In the genomic region with DNA sequence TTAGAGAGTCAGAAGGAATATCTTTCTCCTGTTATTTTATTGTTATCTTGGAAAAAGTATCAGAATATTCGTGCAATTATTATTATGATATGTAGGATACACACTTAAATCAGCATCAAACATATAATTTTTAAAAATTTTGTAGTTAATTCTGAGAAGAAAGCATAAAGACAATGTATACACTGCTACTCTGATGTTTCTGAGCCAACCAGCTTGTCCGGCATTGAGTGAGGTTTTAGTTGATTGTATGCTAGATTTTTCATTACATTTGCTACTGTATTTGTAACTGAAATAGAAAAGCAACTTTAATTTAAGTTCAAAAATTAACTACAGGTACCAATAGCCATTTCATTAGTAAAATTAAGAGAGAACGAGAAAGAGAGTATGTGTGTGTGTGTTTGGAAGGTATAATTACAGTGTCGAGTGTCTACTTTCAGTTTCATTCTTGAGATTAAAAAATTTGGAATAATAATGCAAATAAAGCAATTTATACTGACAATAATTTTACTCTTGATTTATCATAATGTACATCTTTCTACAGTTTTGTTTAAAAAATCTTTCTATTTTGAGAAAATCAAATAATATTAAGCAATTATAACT, we compare ENCODE assay signal across 1 cellular context.
TF ChIP-seq lines count a peak whose summit lies in the region.

No MANE protein-coding gene starts in this region.

TF ChIP-seq in GM23338, 12 proteins besides CTCF, POLR2A, EP300 and RAD21 (continued from another document):
- TF ChIP-seq, protein P1, sequence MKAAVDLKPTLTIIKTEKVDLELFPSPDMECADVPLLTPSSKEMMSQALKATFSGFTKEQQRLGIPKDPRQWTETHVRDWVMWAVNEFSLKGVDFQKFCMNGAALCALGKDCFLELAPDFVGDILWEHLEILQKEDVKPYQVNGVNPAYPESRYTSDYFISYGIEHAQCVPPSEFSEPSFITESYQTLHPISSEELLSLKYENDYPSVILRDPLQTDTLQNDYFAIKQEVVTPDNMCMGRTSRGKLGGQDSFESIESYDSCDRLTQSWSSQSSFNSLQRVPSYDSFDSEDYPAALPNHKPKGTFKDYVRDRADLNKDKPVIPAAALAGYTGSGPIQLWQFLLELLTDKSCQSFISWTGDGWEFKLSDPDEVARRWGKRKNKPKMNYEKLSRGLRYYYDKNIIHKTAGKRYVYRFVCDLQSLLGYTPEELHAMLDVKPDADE (IDR thresholded peaks at IDR 0.05) = no peak
- no peak for TF ChIP-seq NANOG (IDR thresholded peaks at IDR 0.05; ENCODE audit: borderline replicate concordance)
- TF ChIP-seq EZH2phosphoT487 (IDR thresholded peaks at IDR 0.05; ENCODE audit: unreplicated experiment) = no peak
- TF ChIP-seq ZNF114 (CRISPR knock-in tag; IDR thresholded peaks at IDR 0.05) = no peak
- TF ChIP-seq, protein P2, sequence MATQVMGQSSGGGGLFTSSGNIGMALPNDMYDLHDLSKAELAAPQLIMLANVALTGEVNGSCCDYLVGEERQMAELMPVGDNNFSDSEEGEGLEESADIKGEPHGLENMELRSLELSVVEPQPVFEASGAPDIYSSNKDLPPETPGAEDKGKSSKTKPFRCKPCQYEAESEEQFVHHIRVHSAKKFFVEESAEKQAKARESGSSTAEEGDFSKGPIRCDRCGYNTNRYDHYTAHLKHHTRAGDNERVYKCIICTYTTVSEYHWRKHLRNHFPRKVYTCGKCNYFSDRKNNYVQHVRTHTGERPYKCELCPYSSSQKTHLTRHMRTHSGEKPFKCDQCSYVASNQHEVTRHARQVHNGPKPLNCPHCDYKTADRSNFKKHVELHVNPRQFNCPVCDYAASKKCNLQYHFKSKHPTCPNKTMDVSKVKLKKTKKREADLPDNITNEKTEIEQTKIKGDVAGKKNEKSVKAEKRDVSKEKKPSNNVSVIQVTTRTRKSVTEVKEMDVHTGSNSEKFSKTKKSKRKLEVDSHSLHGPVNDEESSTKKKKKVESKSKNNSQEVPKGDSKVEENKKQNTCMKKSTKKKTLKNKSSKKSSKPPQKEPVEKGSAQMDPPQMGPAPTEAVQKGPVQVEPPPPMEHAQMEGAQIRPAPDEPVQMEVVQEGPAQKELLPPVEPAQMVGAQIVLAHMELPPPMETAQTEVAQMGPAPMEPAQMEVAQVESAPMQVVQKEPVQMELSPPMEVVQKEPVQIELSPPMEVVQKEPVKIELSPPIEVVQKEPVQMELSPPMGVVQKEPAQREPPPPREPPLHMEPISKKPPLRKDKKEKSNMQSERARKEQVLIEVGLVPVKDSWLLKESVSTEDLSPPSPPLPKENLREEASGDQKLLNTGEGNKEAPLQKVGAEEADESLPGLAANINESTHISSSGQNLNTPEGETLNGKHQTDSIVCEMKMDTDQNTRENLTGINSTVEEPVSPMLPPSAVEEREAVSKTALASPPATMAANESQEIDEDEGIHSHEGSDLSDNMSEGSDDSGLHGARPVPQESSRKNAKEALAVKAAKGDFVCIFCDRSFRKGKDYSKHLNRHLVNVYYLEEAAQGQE (IDR thresholded peaks at IDR 0.05; ENCODE audit: unreplicated experiment) = no peak
- TF ChIP-seq ZNF331 (CRISPR knock-in tag; IDR thresholded peaks at IDR 0.05; ENCODE audit: low read depth) = no peak
- TF ChIP-seq POLR2AphosphoS5 (IDR thresholded peaks at IDR 0.05; ENCODE audit: low read depth) = no peak
